Comparison of ENCODE assay signal across 1 cellular context in the genomic region with DNA sequence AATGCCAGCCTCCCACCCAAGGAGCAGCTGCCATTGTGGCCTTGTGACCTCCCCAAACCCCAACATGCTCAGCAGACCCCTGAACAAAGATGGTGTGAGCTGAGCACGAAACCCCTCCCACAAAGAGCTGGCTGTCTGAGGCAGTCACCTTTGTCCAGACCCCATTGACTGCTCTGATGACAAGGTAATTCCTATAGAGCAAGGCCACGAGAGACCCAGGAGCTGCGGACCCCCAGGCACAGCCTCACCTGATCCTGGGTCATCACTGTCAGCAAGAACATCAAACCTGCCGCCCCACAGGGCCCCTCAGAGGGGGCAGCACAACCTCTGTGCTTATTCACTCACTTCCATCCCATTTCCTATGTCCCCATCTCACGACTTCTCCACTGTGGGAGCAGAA.
TF ChIP-seq lines count a peak whose summit lies in the region.

No MANE protein-coding gene starts in this region.

TF ChIP-seq in H1, 55 proteins besides CTCF, POLR2A, EP300 and RAD21 (continued from another document):
- TF ChIP-seq SRF (IDR thresholded peaks at IDR 0.05; ENCODE audit: low read depth, low read length), result no peak
- TF ChIP-seq GABPA (IDR thresholded peaks at IDR 0.05; ENCODE audit: borderline replicate concordance, insufficient read depth, low read length), result no peak
- TF ChIP-seq CBX8 (IDR thresholded peaks at IDR 0.05; ENCODE audit: borderline replicate concordance, low read depth, low read length), result no peak
- no peak for TF ChIP-seq BACH1 (IDR thresholded peaks at IDR 0.05; ENCODE audit: low read length)
- no peak for TF ChIP-seq TCF12 (IDR thresholded peaks at IDR 0.05; ENCODE audit: low read depth, low read length)
